18 cellular contexts compared by ENCODE assay signal in genomic region chr7:5414876-5415275, GRCh38. TPM values are rescaled to one million over a fixed set of nuclear protein-coding genes. Genes with fewer than 3 reads are reported as not detected.
DNase-seq lines count a peak whose midpoint lies in the region; ATAC-seq and TF ChIP-seq lines count a peak whose summit lies in the region.
"Had no signal": no experiment of that assay in that cellular context is flagged by ENCODE, and none has a peak within 500 bp of the region (broad histone marks: within the 10 kb centered on the region; RNA-seq: fewer than 3 reads in every experiment).

No MANE protein-coding gene starts in this region.

- no peaks in the 10 kb centered on the region for H3K9me3 Mint-ChIP-seq in progenitor cell of endocrine pancreas (ENCODE audit: low read depth)
- H3K9me3 Mint-ChIP-seq: CD8-positive, alpha-beta T cell; naive thymus-derived CD8-positive, alpha-beta T cell had no signal

- no peaks in the 10 kb centered on the region for H3K27me3 Mint-ChIP-seq in progenitor cell of endocrine pancreas

- intact Hi-C loops in posterior vena cava (cut with DNase I) = no loop called here

- in situ Hi-C loops in G401 (cut with HindIII; ENCODE audit: low sequenced_read_pairs) = no loop called here

- 0 out of 2 replicates have a peak overlapping the region, but pooled peaks have one; percentile 3 for H3K27ac ChIP-seq in VCaP
- H3K27ac ChIP-seq: epithelial cell of prostate had no signal

- peaks cover 17% of the 10 kb centered on the region for H3K36me3 Mint-ChIP-seq in progenitor cell of endocrine pancreas (ENCODE audit: insufficient read depth)
- H3K36me3 Mint-ChIP-seq: CD8-positive, alpha-beta T cell had no signal

- H3K4me1 Mint-ChIP-seq in progenitor cell of endocrine pancreas (ENCODE audit: low read depth) = peaks cover 29% of the 10 kb centered on the region

- H3K27ac Mint-ChIP-seq in progenitor cell of endocrine pancreas = peak overlapping the region; percentile 91
- H3K27ac Mint-ChIP-seq: CD8-positive, alpha-beta T cell; naive thymus-derived CD8-positive, alpha-beta T cell had no signal

- DNase-seq in ELF-1 (ENCODE audit: low read depth, low spot score) = peak; percentile 79
- DNase-seq in iPS-NIHi11 (ENCODE audit: low spot score) = peak; percentile 2
- DNase-seq in progenitor cell of endocrine pancreas (ENCODE audit: low spot score, unreplicated experiment) = no peak
- DNase-seq in posterior vena cava (ENCODE audit: low spot score) = no peak
- no peak for DNase-seq in G401 (ENCODE audit: low spot score)
- DNase-seq: activated CD4-positive, alpha-beta T cell treated with anti-CD3 and anti-CD28 coated beads for 4 hours; activated CD8-positive, alpha-beta memory T cell treated with anti-CD3 and anti-CD28 coated beads, Interleukin-2, amount 50 U/mL, for 48 hours; activated gamma-delta T cell treated with Interleukin-2 at 50 U/mL for 16 hours; CD8-positive, alpha-beta T cell; dermis blood vessel endothelial cell; naive thymus-derived CD8-positive, alpha-beta T cell; NCI-H1105; stimulated activated CD4-positive, alpha-beta T cell treated with anti-CD3 and anti-CD28 coated beads, Interleukin-1b, Interleukin-23, amount 100 ng/mL, for 48 hours had no signal

- H3K4me3 Mint-ChIP-seq in progenitor cell of endocrine pancreas (ENCODE audit: low read depth) = no peak overlapping the region
- H3K4me3 Mint-ChIP-seq: CD8-positive, alpha-beta T cell; naive thymus-derived CD8-positive, alpha-beta T cell had no signal

- ATAC-seq in HG03039 (IDR thresholded peaks at IDR 0.05; ENCODE audit: unreplicated experiment) = no peak
- ATAC-seq in GM18909 (IDR thresholded peaks at IDR 0.05; ENCODE audit: poor library complexity, unreplicated experiment) = no peak
- ATAC-seq: CD8-positive, alpha-beta T cell; naive thymus-derived CD8-positive, alpha-beta T cell; sciatic nerve had no signal

- TF ChIP-seq CTCF in VCaP (conservative IDR thresholded peaks at IDR 0.05) (no peak), progenitor cell of endocrine pancreas (IDR thresholded peaks at IDR 0.05; ENCODE audit: unreplicated experiment) (no peak)

RNA-seq across cellular contexts. Expression of gene TNRC18, which starts 8.8 kb away (rescaled TPM):
- total RNA-seq in progenitor cell of endocrine pancreas (190 and 197 TPM in 2 replicates), posterior vena cava (100 to 1,000 TPM in 1 of 2 donors, 10 to 100 TPM in 1; 93.0 to 103 TPM)
- 31.5 and 42.8 TPM in 2 replicates for total RNA-seq in G401 (2014; rRNA removed; shearing (Covaris generic))

Comparison
In these comparisons a context has a peak if more than half of its experiments do, and no peak if none do; other contexts are left out.
1. DNase-seq: peak in ELF-1 (single experiment) and iPS-NIHi11 (single experiment); none in progenitor cell of endocrine pancreas (single experiment), posterior vena cava (single experiment) and G401 (single experiment).